9 cellular contexts compared by ENCODE assay signal in the genomic region with DNA sequence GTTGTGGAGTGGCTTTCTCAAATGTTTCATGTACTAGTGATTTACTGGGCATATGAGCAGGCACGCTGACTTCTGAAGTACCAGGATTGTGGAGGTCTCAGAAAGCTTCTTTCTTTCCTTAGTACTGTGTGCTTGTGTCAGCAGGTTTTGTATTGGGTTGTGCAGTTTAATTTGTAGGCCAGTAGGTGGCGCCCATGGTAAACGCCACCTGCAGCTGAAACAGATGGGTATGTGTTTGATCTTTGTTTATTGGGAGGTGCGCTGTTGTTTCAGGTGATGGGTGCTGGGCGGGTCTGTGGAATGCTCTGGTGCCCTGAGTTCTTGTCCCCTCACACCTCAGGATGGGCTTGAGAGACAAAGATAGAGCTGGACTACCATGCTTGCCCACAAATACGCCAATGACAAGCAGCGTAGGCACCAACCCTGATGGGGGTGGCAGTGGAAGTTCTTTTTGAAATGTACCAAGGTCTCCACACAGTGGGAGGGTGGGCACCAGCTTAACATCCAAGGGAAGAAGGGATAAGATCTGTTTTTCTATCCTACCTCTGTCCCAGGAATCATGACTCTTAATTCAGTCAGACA.
DNase-seq lines count a peak whose midpoint lies in the region; ATAC-seq and TF ChIP-seq lines count a peak whose summit lies in the region.
"Had no signal": no experiment of that assay in that cellular context is flagged by ENCODE, and none has a peak within 500 bp of the region (broad histone marks: within the 10 kb centered on the region; RNA-seq: fewer than 3 reads in every experiment).

No MANE protein-coding gene starts in this region.

- H3K9me3 ChIP-seq in PC-9 (ENCODE audit: insufficient read depth, low read depth) = no peaks in the 10 kb centered on the region
- H3K9me3 ChIP-seq in prostate gland = no peaks in the 10 kb centered on the region

- H3K9me2 ChIP-seq in PC-9 (ENCODE audit: insufficient read depth) = no peaks in the 10 kb centered on the region

- H3K4me1 ChIP-seq in PC-9 (replicated peaks; ENCODE audit: insufficient read depth) (no peaks in the 10 kb centered on the region), prostate gland (replicated peaks) (no peaks in the 10 kb centered on the region)

- no peaks in the 10 kb centered on the region for H3K36me3 Mint-ChIP-seq in activated naive CD4-positive, alpha-beta T cell treated with anti-CD3 and anti-CD28 coated beads for 36 hours (ENCODE audit: low read depth)

- no peaks in the 10 kb centered on the region for H3K79me2 ChIP-seq in PC-9 (ENCODE audit: low read depth)

- 34% methylated on average over 7 of the region's 7 CpGs for WGBS in prostate gland

- BruUV-seq in PC-9 (replicated peaks; lab: Mats Ljungman, UMichigan) = no TSS peak

- no peak overlapping the region for H3K27ac Mint-ChIP-seq in activated naive CD4-positive, alpha-beta T cell treated with anti-CD3 and anti-CD28 coated beads for 36 hours

- H3K4me3 ChIP-seq in PC-9 (no peak overlapping the region), prostate gland (no peak overlapping the region)

- no peaks in the 10 kb centered on the region for H3K9me3 Mint-ChIP-seq in activated naive CD4-positive, alpha-beta T cell treated with anti-CD3 and anti-CD28 coated beads for 36 hours
- H3K9me3 Mint-ChIP-seq: central memory CD8-positive, alpha-beta T cell had no signal

- H2AFZ ChIP-seq in PC-9 = no peak overlapping the region

- TF ChIP-seq CTCF in PC-9 (conservative IDR thresholded peaks at IDR 0.05) (peak; percentile 88), prostate gland (IDR thresholded peaks at IDR 0.05) (peak in 3 of 4 experiments; percentile 40 to 49 (median 48))

- intact Hi-C loops in activated naive CD4-positive, alpha-beta T cell treated with anti-CD3 and anti-CD28 coated beads for 36 hours (cut with micrococcal nuclease) = no loop called here
- intact Hi-C loops in PC-9 (cut with micrococcal nuclease; ENCODE audit: unreplicated experiment) (loop anchor here (5.0 kb wide), 1 partner anchor 141 kb away; a partner anchor contains a TSS), prostate gland (cut with DNase I) (no loop called here)

- ATAC-seq in GM21515 (IDR thresholded peaks at IDR 0.05; ENCODE audit: unreplicated experiment) = peak; percentile 68
- ATAC-seq in esophagus mucosa = peak; percentile 67

- no peak for TF ChIP-seq POLR2A in prostate gland (IDR thresholded peaks at IDR 0.05)

- H3K27me3 Mint-ChIP-seq in activated naive CD4-positive, alpha-beta T cell treated with anti-CD3 and anti-CD28 coated beads for 36 hours (ENCODE audit: low read depth) = no peaks in the 10 kb centered on the region
- H3K27me3 Mint-ChIP-seq: central memory CD8-positive, alpha-beta T cell had no signal

- no peak overlapping the region for H3K27ac ChIP-seq in PC-9
- no peak overlapping the region for H3K27ac ChIP-seq in prostate gland

- no peaks in the 10 kb centered on the region for H4K20me1 ChIP-seq in PC-9 (ENCODE audit: insufficient read depth)

- CTCF ChIA-PET in activated naive CD4-positive, alpha-beta T cell treated with anti-CD3 and anti-CD28 coated beads for 36 hours (lab: Charles Lee) = no interaction called here
- CTCF ChIA-PET in PC-9 (lab: Charles Lee) = interaction anchor here (0.5 to 0.6 kb wide), 5 partner anchors 13 to 1017 kb away, joined by 3 to 11 read pairs (median 3); a partner anchor contains a TSS

- H3K36me3 ChIP-seq in PC-9 (ENCODE audit: low read depth) = no peaks in the 10 kb centered on the region
- H3K36me3 ChIP-seq in prostate gland = no peaks in the 10 kb centered on the region

- H3K4me2 ChIP-seq in PC-9 = peak overlapping the region; percentile 29

- no peak overlapping the region for H3K4me3 Mint-ChIP-seq in activated naive CD4-positive, alpha-beta T cell treated with anti-CD3 and anti-CD28 coated beads for 36 hours
- H3K4me3 Mint-ChIP-seq: central memory CD8-positive, alpha-beta T cell had no signal

- POLR2A ChIA-PET in PC-9 (lab: Charles Lee; ENCODE audit: unreplicated experiment) = no interaction called here

- no peaks in the 10 kb centered on the region for H3K4me1 Mint-ChIP-seq in activated naive CD4-positive, alpha-beta T cell treated with anti-CD3 and anti-CD28 coated beads for 36 hours (ENCODE audit: low read depth)
- H3K4me1 Mint-ChIP-seq: central memory CD8-positive, alpha-beta T cell had no signal

- H3K27me3 ChIP-seq in PC-9 (ENCODE audit: insufficient read depth, low read depth) (no peaks in the 10 kb centered on the region), prostate gland (replicated peaks; ENCODE audit: insufficient read depth) (no peaks in the 10 kb centered on the region)

- peak; percentile 10 for DNase-seq in activated naive CD4-positive, alpha-beta T cell treated with anti-CD3 and anti-CD28 coated beads for 36 hours
- DNase-seq in activated naive CD4-positive, alpha-beta T cell treated with anti-CD3 and anti-CD28 coated beads, Interleukin-2, amount 50 U/mL, for 16 hours = no peak
- DNase-seq in HPDE6-E6E7 (ENCODE audit: extremely low spot score) (peak; percentile 25), PC-9 (no peak), prostate gland (ENCODE audit: low spot score) (no peak)
- DNase-seq in activated CD8-positive, alpha-beta memory T cell treated with anti-CD3 and anti-CD28 coated beads for 24 hours = no peak

- H3F3A ChIP-seq in PC-9 (ENCODE audit: insufficient read depth, low read depth) = no peaks in the 10 kb centered on the region

Comparison
In these comparisons a context has a peak if more than half of its experiments do, and no peak if none do; other contexts are left out.
1. DNase-seq: peak in activated naive CD4-positive, alpha-beta T cell treated with anti-CD3 and anti-CD28 coated beads for 36 hours (single experiment) and HPDE6-E6E7 (single experiment); none in activated naive CD4-positive, alpha-beta T cell treated with anti-CD3 and anti-CD28 coated beads, Interleukin-2, amount 50 U/mL, for 16 hours (single experiment), PC-9 (0 of 2), prostate gland (single experiment) and activated CD8-positive, alpha-beta memory T cell treated with anti-CD3 and anti-CD28 coated beads for 24 hours (single experiment).